ENCODE assay signal across 1 cellular context in genomic region chr19:44718441-44719261, GRCh38.
A peak's percentile ranks its signal among the peaks of the same experiment; 100 is the strongest.
TF ChIP-seq lines count a peak whose summit lies in the region.

No MANE protein-coding gene starts in this region.

TF ChIP-seq in endothelial cell of umbilical vein, 7 proteins besides CTCF, POLR2A, EP300 and RAD21 (continued from another document):
- TF ChIP-seq EZH2 (IDR thresholded peaks at IDR 0.05; ENCODE audit: borderline replicate concordance, low read depth, low read length, severe bottlenecking) (no peak), POLR2AphosphoS5 (IDR thresholded peaks at IDR 0.05; ENCODE audit: insufficient read depth, low read depth, low read length) (peak; percentile 93), MAX (IDR thresholded peaks at IDR 0.05; ENCODE audit: insufficient read depth, insufficient read length) (no peak), JUN (IDR thresholded peaks at IDR 0.05; ENCODE audit: borderline replicate concordance, insufficient read depth, insufficient read length, low read depth) (peak; percentile 29), FOS (IDR thresholded peaks at IDR 0.05; ENCODE audit: borderline replicate concordance, insufficient read depth, low read length) (peak; percentile 25)
TF ChIP-seq in endothelial cell of umbilical vein: peak in this region for 3.
